ENCODE assay signal across 16 cellular contexts in genomic region chr20:47788741-47789080, GRCh38.
"Had no signal": no experiment of that assay in that cellular context is flagged by ENCODE, and none has a peak within 500 bp of the region (broad histone marks: within the 10 kb centered on the region; RNA-seq: fewer than 3 reads in every experiment).

No MANE protein-coding gene starts in this region.

- H3K27me3 ChIP-seq: testis had no signal

- DNase-seq: cortex of kidney; dorsolateral prefrontal cortex; effector CD8-positive, alpha-beta T cell; head of caudate nucleus; hypothalamus; midbrain; stimulated activated CD4-positive, alpha-beta T cell treated with anti-CD3 and anti-CD28 coated beads, Interleukin-2, amount 100 ng/mL, for 24 hours; stimulated activated CD4-positive, alpha-beta T cell treated with anti-CD3 and anti-CD28 coated beads, Interleukin-4, amount 100 ng/mL, for 4 hours; stimulated activated naive B cell treated with anti-CD40 and anti-IgM and Interleukin-4, amounts not matched to agents 10 μg/mL and 1 μg/mL and 100 μg/mL, for 72 hours; stimulated activated naive CD8-positive, alpha-beta T cell treated with anti-CD3 and anti-CD28 coated beads, Interleukin-15, amount 100 ng/mL, for 72 hours; testis had no signal

- H3K9me3 Mint-ChIP-seq: natural killer cell treated with Interleukin-12 subunit alpha and Interleukin-12 subunit beta and Interleukin-15 and Interleukin-18, amount 100 ng/mL, for 72 hours; stimulated activated naive B cell treated with anti-CD40 and anti-IgM and Interleukin-4, amounts not matched to agents 10 μg/mL and 1 μg/mL and 100 μg/mL, for 72 hours; stimulated activated naive CD8-positive, alpha-beta T cell treated with anti-CD3 and anti-CD28 coated beads, Interleukin-15, amount 100 ng/mL, for 72 hours had no signal

- H3K36me3 ChIP-seq: neutrophil, tibial nerve had no signal

- ATAC-seq: left lobe of liver; natural killer cell treated with Interleukin-12 subunit alpha and Interleukin-12 subunit beta and Interleukin-15 and Interleukin-18, amount 100 ng/mL, for 72 hours; psoas muscle; stimulated activated naive B cell treated with anti-CD40 and anti-IgM and Interleukin-4, amounts not matched to agents 10 μg/mL and 1 μg/mL and 100 μg/mL, for 72 hours; stimulated activated naive CD8-positive, alpha-beta T cell treated with anti-CD3 and anti-CD28 coated beads, Interleukin-15, amount 100 ng/mL, for 72 hours had no signal

- H3K36me3 Mint-ChIP-seq: natural killer cell treated with Interleukin-12 subunit alpha and Interleukin-12 subunit beta and Interleukin-15 and Interleukin-18, amount 100 ng/mL, for 72 hours; stimulated activated naive B cell treated with anti-CD40 and anti-IgM and Interleukin-4, amounts not matched to agents 10 μg/mL and 1 μg/mL and 100 μg/mL, for 72 hours had no signal

- H3K27ac ChIP-seq: dorsolateral prefrontal cortex, neutrophil, psoas muscle, testis, tibial nerve had no signal

- H3K4me3 Mint-ChIP-seq: natural killer cell treated with Interleukin-12 subunit alpha and Interleukin-12 subunit beta and Interleukin-15 and Interleukin-18, amount 100 ng/mL, for 72 hours; stimulated activated naive B cell treated with anti-CD40 and anti-IgM and Interleukin-4, amounts not matched to agents 10 μg/mL and 1 μg/mL and 100 μg/mL, for 72 hours; stimulated activated naive CD8-positive, alpha-beta T cell treated with anti-CD3 and anti-CD28 coated beads, Interleukin-15, amount 100 ng/mL, for 72 hours had no signal

- H3K4me3 ChIP-seq: dorsolateral prefrontal cortex, psoas muscle, testis, tibial nerve had no signal

- H3K27ac Mint-ChIP-seq: natural killer cell treated with Interleukin-12 subunit alpha and Interleukin-12 subunit beta and Interleukin-15 and Interleukin-18, amount 100 ng/mL, for 72 hours; stimulated activated naive B cell treated with anti-CD40 and anti-IgM and Interleukin-4, amounts not matched to agents 10 μg/mL and 1 μg/mL and 100 μg/mL, for 72 hours had no signal

- H3K9me3 ChIP-seq: neutrophil, psoas muscle, testis, tibial nerve had no signal
